In genomic region chr4:147056951-147057630, GRCh38 we compare ENCODE assay signal across 8 cellular contexts.
DNase-seq lines count a peak whose midpoint lies in the region; ATAC-seq and TF ChIP-seq lines count a peak whose summit lies in the region.

No MANE protein-coding gene starts in this region.

- in situ Hi-C loops in Panc1 (cut with HindIII; ENCODE audit: low pct_unique_long_range_greater_than_20kb, low sequenced_read_pairs) = no loop called here

- peak overlapping the region; percentile 81 for H3K4me2 ChIP-seq in fibroblast of lung (ENCODE audit: extremely low read depth, insufficient read depth, low read length)

- CTCF ChIA-PET in Panc1 (lab: Charles Lee) = no interaction called here

- H3K4me1 ChIP-seq in Panc1 (ENCODE audit: control insufficient read depth, insufficient read depth, low read length) = no peaks in the 10 kb centered on the region
- H3K4me1 ChIP-seq in fibroblast of lung (ENCODE audit: control insufficient read depth, extremely low read depth, insufficient read depth, low read length) = peaks cover 4% of the 10 kb centered on the region

- H3K79me2 ChIP-seq in fibroblast of lung (ENCODE audit: control insufficient read depth, insufficient read depth, low read length) = no peaks in the 10 kb centered on the region

- DNase-seq in Panc1 (ENCODE audit: low read depth, low spot score) (no peak), fibroblast of lung (ENCODE audit: low read depth in 2 of 2) (peak; percentile 39 to 57), smooth muscle cell of the brain vasculature (ENCODE audit: low read depth, low spot score) (peak; percentile 9), activated gamma-delta T cell treated with Interleukin-2 at 50 U/mL for 16 hours (no peak), NCI-H524 treated with DMSO at 0.1 percent for 48 hours (lab: John Stamatoyannopoulos, UW) (no peak)

- H3K4me3 ChIP-seq in Panc1 (ENCODE audit: low read depth in 2 of 2, low read length in 2 of 2) = peak overlapping the region; percentile 26 to 29; a peak in 3 of 4 replicates
- peak overlapping the region; percentile 9 to 45 (median 41) for H3K4me3 ChIP-seq in fibroblast of lung (replicated peaks in 1 of 4; ENCODE audit: control extremely low read depth in 1 of 4, insufficient read depth in 1 of 4, low read depth in 3 of 4, low read length in 4 of 4)

- BruUV-seq in Panc1 (replicated peaks; lab: Mats Ljungman, UMichigan) = no TSS peak

- POLR2A ChIA-PET in Panc1 (lab: Charles Lee) = no interaction called here

- H3K27ac ChIP-seq in Panc1 (ENCODE audit: low read length) (no peak overlapping the region), fibroblast of lung (ENCODE audit: insufficient read depth, low read length) (peak overlapping the region; percentile 53)

- peak overlapping the region; percentile 31 for H3K9ac ChIP-seq in fibroblast of lung (ENCODE audit: insufficient read depth, low read length)

- TF ChIP-seq CTCF in Panc1 (IDR thresholded peaks at IDR 0.05) (no peak; the same call in 1 of the 2 replicates), fibroblast of lung (conservative IDR thresholded peaks at IDR 0.05 in 1 of 2, IDR thresholded peaks at IDR 0.05 in 1 of 2; ENCODE audit: low read depth in 1 of 2, low read length in 2 of 2) (peak; percentile 26 to 28)

- ATAC-seq in GM19463 (IDR thresholded peaks at IDR 0.05; ENCODE audit: unreplicated experiment) = peak; percentile 30
- no peak for ATAC-seq in Panc1
- no peak for ATAC-seq in GM19035 (IDR thresholded peaks at IDR 0.05; ENCODE audit: unreplicated experiment)
- no peak for ATAC-seq in HG03135 (IDR thresholded peaks at IDR 0.05; ENCODE audit: unreplicated experiment)

- no peaks in the 10 kb centered on the region for H3K36me3 ChIP-seq in Panc1 (ENCODE audit: control insufficient read depth, insufficient read depth, low read length)
- H3K36me3 ChIP-seq in fibroblast of lung (ENCODE audit: control insufficient read depth, insufficient read depth, low read length) = no peaks in the 10 kb centered on the region

- peak overlapping the region; percentile 61 for H2AFZ ChIP-seq in fibroblast of lung (ENCODE audit: low read length)

- no peaks in the 10 kb centered on the region for H4K20me1 ChIP-seq in fibroblast of lung (ENCODE audit: control insufficient read depth, extremely low read depth, insufficient read depth, low read length)

- H3K9me3 ChIP-seq in Panc1 (ENCODE audit: control insufficient read depth, insufficient read depth, low read depth, low read length) = no peaks in the 10 kb centered on the region
- no peaks in the 10 kb centered on the region for H3K9me3 ChIP-seq in fibroblast of lung (ENCODE audit: control insufficient read depth, insufficient read depth, low read depth, low read length)

- H3K27me3 ChIP-seq in Panc1 (ENCODE audit: control insufficient read depth, insufficient read depth, low read length) (no peaks in the 10 kb centered on the region), fibroblast of lung (ENCODE audit: control insufficient read depth, insufficient read depth, low read length) (no peaks in the 10 kb centered on the region)

- intact Hi-C loops in Panc1 (cut with micrococcal nuclease; ENCODE audit: unreplicated experiment) = no loop called here

Comparison
In these comparisons a context has a peak if more than half of its experiments do, and no peak if none do; other contexts are left out.
1. DNase-seq: peak in fibroblast of lung (2 of 2) and smooth muscle cell of the brain vasculature (single experiment); none in Panc1 (single experiment), activated gamma-delta T cell treated with Interleukin-2 at 50 U/mL for 16 hours (single experiment) and NCI-H524 treated with DMSO at 0.1 percent for 48 hours (single experiment).